ENCODE assay signal across 15 cellular contexts in genomic region chr19:45733160-45733810, GRCh38. TPM values are rescaled to one million over a fixed set of nuclear protein-coding genes. Genes with fewer than 3 reads are reported as not detected.
"Had no signal": no experiment of that assay in that cellular context is flagged by ENCODE, and none has a peak within 500 bp of the region (broad histone marks: within the 10 kb centered on the region; RNA-seq: fewer than 3 reads in every experiment).

A gene with protein sequence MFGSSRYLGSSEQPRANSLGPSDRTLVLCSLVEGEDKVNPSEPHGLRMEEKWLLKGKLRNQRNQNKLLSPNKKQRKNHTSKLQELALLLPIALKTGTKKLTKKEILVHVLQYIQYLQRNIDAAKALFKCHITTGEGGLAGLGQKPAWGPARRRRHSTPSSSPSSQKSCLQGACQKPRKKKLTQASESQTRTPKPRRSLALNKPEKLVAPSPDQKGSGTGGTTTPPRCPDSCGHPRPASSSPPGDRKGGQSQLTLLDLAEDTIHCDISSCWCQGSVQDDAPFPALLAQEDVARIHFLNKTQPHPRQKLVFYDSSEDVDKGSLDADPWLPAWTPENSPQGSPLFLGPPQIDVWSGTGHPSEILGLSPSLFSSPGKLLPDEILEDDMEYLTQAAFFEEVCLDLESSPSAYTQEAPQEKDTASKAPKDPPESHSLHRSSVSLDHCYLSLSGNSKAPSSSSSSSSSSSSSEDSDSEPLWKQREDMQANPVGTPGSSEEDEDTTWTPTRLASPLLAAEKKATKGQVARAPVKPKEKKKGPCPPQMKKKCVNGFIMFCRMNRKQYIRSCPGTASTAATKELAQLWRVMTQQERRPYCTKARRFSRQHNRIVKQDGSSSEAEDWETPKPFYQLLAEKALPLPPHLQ (plus strand): TSS chr19:45733439. CDS start chr19:45735377, 1,938 bp downstream.

- H3K4me3 Mint-ChIP-seq: activated CD4-positive, alpha-beta memory T cell treated with anti-CD3 and anti-CD28 coated beads, Interleukin-2, amount 10 ng/mL, durations not matched to agents 7 days and 5 days; activated CD4-positive, alpha-beta T cell treated with anti-CD3 and anti-CD28 coated beads for 36 hours; activated naive CD8-positive, alpha-beta T cell treated with anti-CD3 and anti-CD28 coated beads, Interleukin-2, amount 50 U/mL, for 24 hours; stimulated activated naive B cell treated with anti-CD40 and anti-IgM and Interleukin-4, amounts not matched to agents 10 μg/mL and 1 μg/mL and 100 μg/mL, for 72 hours had no signal

- H3K9me3 Mint-ChIP-seq: activated CD4-positive, alpha-beta memory T cell treated with anti-CD3 and anti-CD28 coated beads, Interleukin-2, amount 10 ng/mL, durations not matched to agents 7 days and 5 days; activated naive CD8-positive, alpha-beta T cell treated with anti-CD3 and anti-CD28 coated beads, Interleukin-2, amount 50 U/mL, for 24 hours; stimulated activated naive B cell treated with anti-CD40 and anti-IgM and Interleukin-4, amounts not matched to agents 10 μg/mL and 1 μg/mL and 100 μg/mL, for 72 hours had no signal

- H3K27me3 Mint-ChIP-seq: activated CD4-positive, alpha-beta memory T cell treated with anti-CD3 and anti-CD28 coated beads, Interleukin-2, amount 10 ng/mL, durations not matched to agents 7 days and 5 days; activated naive CD8-positive, alpha-beta T cell treated with anti-CD3 and anti-CD28 coated beads, Interleukin-2, amount 50 U/mL, for 24 hours had no signal

- H3K27ac Mint-ChIP-seq: activated CD4-positive, alpha-beta memory T cell treated with anti-CD3 and anti-CD28 coated beads, Interleukin-2, amount 10 ng/mL, durations not matched to agents 7 days and 5 days; activated CD4-positive, alpha-beta T cell treated with anti-CD3 and anti-CD28 coated beads for 36 hours; activated naive CD8-positive, alpha-beta T cell treated with anti-CD3 and anti-CD28 coated beads, Interleukin-2, amount 50 U/mL, for 24 hours; stimulated activated naive B cell treated with anti-CD40 and anti-IgM and Interleukin-4, amounts not matched to agents 10 μg/mL and 1 μg/mL and 100 μg/mL, for 72 hours had no signal

- H3K36me3 ChIP-seq: ascending aorta, right atrium auricular region, upper lobe of left lung had no signal

- H3K27ac ChIP-seq: ascending aorta, dorsolateral prefrontal cortex, right atrium auricular region, upper lobe of left lung had no signal

- H3K27me3 ChIP-seq: ascending aorta, dorsolateral prefrontal cortex, right atrium auricular region, upper lobe of left lung had no signal

- H3K9me3 ChIP-seq: ascending aorta, right atrium auricular region, upper lobe of left lung had no signal

- DNase-seq: activated CD4-positive, alpha-beta memory T cell treated with anti-CD3 and anti-CD28 coated beads, Interleukin-2, amount 10 ng/mL, durations not matched to agents 7 days and 5 days; activated CD4-positive, alpha-beta T cell treated with anti-CD3 and anti-CD28 coated beads for 36 hours; activated CD8-positive, alpha-beta memory T cell treated with anti-CD3 and anti-CD28 coated beads, Interleukin-2, amount 50 U/mL, for 48 hours; activated naive CD4-positive, alpha-beta T cell treated with Interleukin-2 at 50 U/mL for 16 hours; activated naive CD8-positive, alpha-beta T cell treated with anti-CD3 and anti-CD28 coated beads, Interleukin-2, amount 50 U/mL, for 24 hours; dorsolateral prefrontal cortex; foreskin melanocyte; head of caudate nucleus; stimulated activated CD4-positive, alpha-beta T cell treated with anti-CD3 and anti-CD28 coated beads, Interleukin-1b, Interleukin-23, amount 100 ng/mL, for 48 hours; stimulated activated naive B cell treated with anti-CD40 and anti-IgM and Interleukin-4, amounts not matched to agents 10 μg/mL and 1 μg/mL and 100 μg/mL, for 72 hours; T-helper 9 cell had no signal

- H3K4me3 ChIP-seq: ascending aorta, dorsolateral prefrontal cortex, right atrium auricular region, upper lobe of left lung had no signal

- ATAC-seq: activated CD4-positive, alpha-beta T cell treated with anti-CD3 and anti-CD28 coated beads for 36 hours; activated naive CD8-positive, alpha-beta T cell treated with anti-CD3 and anti-CD28 coated beads, Interleukin-2, amount 50 U/mL, for 24 hours; stimulated activated naive B cell treated with anti-CD40 and anti-IgM and Interleukin-4, amounts not matched to agents 10 μg/mL and 1 μg/mL and 100 μg/mL, for 72 hours had no signal

RNA-seq across cellular contexts. Expression of the gene that starts here (rescaled TPM):
- total RNA-seq: activated CD4-positive, alpha-beta memory T cell treated with anti-CD3 and anti-CD28 coated beads, Interleukin-2, amount 10 ng/mL, durations not matched to agents 7 days and 5 days; activated CD4-positive, alpha-beta T cell treated with anti-CD3 and anti-CD28 coated beads for 36 hours; ascending aorta; bronchial epithelial cell; upper lobe of left lung had no signal
